ENCODE assay signal across 8 cellular contexts in genomic region chr9:62838024-62838718, GRCh38.
DNase-seq lines count a peak whose midpoint lies in the region; ATAC-seq, FAIRE-seq and TF ChIP-seq lines count a peak whose summit lies in the region.
"Not testable (repeated sequence)": the region's sequence is repeated elsewhere in the genome, so short reads cannot be mapped to it uniquely, and the experiment has no call there.

No MANE protein-coding gene starts in this region.

- H3K79me2 ChIP-seq in GM12878 (ENCODE audit: control insufficient read depth, insufficient read depth, low read length): not testable (repeated sequence)

- H3K27ac Mint-ChIP-seq in osteocyte (ENCODE audit: unreplicated experiment): not testable (repeated sequence)
- H3K27ac Mint-ChIP-seq in stimulated activated effector memory CD8-positive, alpha-beta T cell treated with anti-CD3 and anti-CD28 coated beads, Interleukin-12 subunit alpha, Interleukin-12 subunit beta, amount 100 ng/mL, for 72 hours: peak overlapping the region; percentile 87

- not testable (repeated sequence) for H3K4me1 Mint-ChIP-seq in osteocyte (ENCODE audit: unreplicated experiment); stimulated activated effector memory CD8-positive, alpha-beta T cell treated with anti-CD3 and anti-CD28 coated beads, Interleukin-12 subunit alpha, Interleukin-12 subunit beta, amount 100 ng/mL, for 72 hours

- H3K36me3 Mint-ChIP-seq in osteocyte (ENCODE audit: unreplicated experiment); stimulated activated effector memory CD8-positive, alpha-beta T cell treated with anti-CD3 and anti-CD28 coated beads, Interleukin-12 subunit alpha, Interleukin-12 subunit beta, amount 100 ng/mL, for 72 hours: not testable (repeated sequence)

- in situ Hi-C loops in GM12878 (cut with MboI): not testable (repeated sequence)

- H3K9me3 Mint-ChIP-seq in osteocyte (ENCODE audit: unreplicated experiment); stimulated activated effector memory CD8-positive, alpha-beta T cell treated with anti-CD3 and anti-CD28 coated beads, Interleukin-12 subunit alpha, Interleukin-12 subunit beta, amount 100 ng/mL, for 72 hours: not testable (repeated sequence)

- H2AFZ ChIP-seq in GM12878 (ENCODE audit: control insufficient read depth, low read depth, low read length): peak overlapping the region; percentile 85

- peak; percentile 68 for TF ChIP-seq POLR2A in GM12878 (IDR thresholded peaks at IDR 0.05; ENCODE audit: low read depth, low read length)

- not testable (repeated sequence) for TF ChIP-seq EP300 in GM12878 (IDR thresholded peaks at IDR 0.05; ENCODE audit: borderline replicate concordance in 1 of 2, control insufficient read depth in 1 of 2, low read depth in 2 of 2, low read length in 2 of 2)

- H3K27ac ChIP-seq in GM12878 (ENCODE audit: control insufficient read depth, insufficient read depth) (peak overlapping the region; percentile 39), heart right ventricle (peak overlapping the region in 9 of 10 donors; percentile 32 to 87 (median 68))

- not testable (repeated sequence) for H3K27me3 ChIP-seq in GM12878 (replicated peaks in 1 of 2; ENCODE audit: control insufficient read depth in 2 of 2, insufficient read depth in 2 of 2, low read length in 1 of 2)
- peaks cover 2 to 45% (median 31%) of the 10 kb centered on the region in 7 donors for H3K27me3 ChIP-seq in heart right ventricle

- not testable (repeated sequence) for TF ChIP-seq RAD21 in GM12878 (IDR thresholded peaks at IDR 0.05; ENCODE audit: insufficient read depth, low read depth, low read length)

- peak overlapping the region; percentile 53 for H3K4me3 ChIP-seq in WI38 (ENCODE audit: low read depth, low read length)
- H3K4me3 ChIP-seq in GM12878: peak overlapping the region; percentile 61
- H3K4me3 ChIP-seq in heart right ventricle: peak overlapping the region; percentile 41 to 68 (median 54)

- SMC1A ChIA-PET in GM12878 (lab: Charles Lee; ENCODE audit: uncharacterized antibody, unreplicated experiment): interaction anchor here (0.8 kb wide), 1 partner anchor 34 kb away, joined by 3 read pairs; no protein-coding TSS in a partner anchor

- RAD21 ChIA-PET in GM12878 (lab: Charles Lee; ENCODE audit: unreplicated experiment): interaction anchor here (1.2 kb wide), 1 partner anchor 36 kb away, joined by 4 read pairs; no protein-coding TSS in a partner anchor

- peak overlapping the region; percentile 82 for H3K4me2 ChIP-seq in GM12878 (ENCODE audit: control insufficient read depth, insufficient read depth)

- not testable (repeated sequence) for TF ChIP-seq CTCF in WI38 (IDR thresholded peaks at IDR 0.05; ENCODE audit: low read depth, low read length); GM12878 (IDR thresholded peaks at IDR 0.05 in 2 of 3, conservative IDR thresholded peaks at IDR 0.05 in 1 of 3; ENCODE audit: control insufficient read depth in 2 of 3, extremely low read depth in 1 of 3, insufficient read depth in 1 of 3, low read depth in 3 of 3, low read length in 3 of 3); heart right ventricle (IDR thresholded peaks at IDR 0.05); osteocyte (IDR thresholded peaks at IDR 0.05)

- CTCF ChIA-PET in GM12878 (lab: Yijun Ruan, JAX): not testable (repeated sequence)

- not testable (repeated sequence) for H3K4me1 ChIP-seq in GM12878 (ENCODE audit: control insufficient read depth, insufficient read depth, low read length)
- H3K4me1 ChIP-seq in heart right ventricle: peaks cover 0 to 15% (median 8%) of the 10 kb centered on the region in 9 donors

- FAIRE-seq in GM12878 (lab: Jason Lieb, UNC): not testable (repeated sequence)

- not testable (repeated sequence) for H3K9me3 ChIP-seq in GM12878 (replicated peaks; ENCODE audit: control insufficient read depth, insufficient read depth, low read length); heart right ventricle

- peak overlapping the region; percentile 78 for H3K4me3 Mint-ChIP-seq in osteocyte (ENCODE audit: unreplicated experiment)
- peak overlapping the region; percentile 85 for H3K4me3 Mint-ChIP-seq in stimulated activated effector memory CD8-positive, alpha-beta T cell treated with anti-CD3 and anti-CD28 coated beads, Interleukin-12 subunit alpha, Interleukin-12 subunit beta, amount 100 ng/mL, for 72 hours

- not testable (repeated sequence) for H3K9ac ChIP-seq in GM12878 (ENCODE audit: control insufficient read depth, insufficient read depth, low read length)

- intact Hi-C loops in GM12878 (cut with micrococcal nuclease; ENCODE audit: unreplicated experiment); heart right ventricle (cut with DNase I): not testable (repeated sequence)

- peak; percentile 100 for ATAC-seq in GM21526 (IDR thresholded peaks at IDR 0.05; ENCODE audit: low FRiP score, unreplicated experiment)
- ATAC-seq in HG03521 (IDR thresholded peaks at IDR 0.05; ENCODE audit: unreplicated experiment): peak; percentile 99
- ATAC-seq in GM12878: peak; percentile 100
- ATAC-seq in heart right ventricle: peak; percentile 92 to 100 (median 100)
- peak; percentile 100 for ATAC-seq in stimulated activated effector memory CD8-positive, alpha-beta T cell treated with anti-CD3 and anti-CD28 coated beads, Interleukin-12 subunit alpha, Interleukin-12 subunit beta, amount 100 ng/mL, for 72 hours

- peak; percentile 87 for DNase-seq in EL
- peak; percentile 89 for DNase-seq in GM12878 (ENCODE audit: low read depth, low spot score)
- peak; percentile 85 to 93 for DNase-seq in heart right ventricle
- peak; percentile 95 for DNase-seq in osteocyte (ENCODE audit: extremely low spot score, unreplicated experiment)
- peak; percentile 98 to 99 for DNase-seq in stimulated activated effector memory CD8-positive, alpha-beta T cell treated with anti-CD3 and anti-CD28 coated beads, Interleukin-12 subunit alpha, Interleukin-12 subunit beta, amount 100 ng/mL, for 72 hours (ENCODE audit: low spot score in 2 of 2)

- POLR2A ChIA-PET in GM12878 (lab: Charles Lee): interaction anchor here (0.9 kb wide), 1 partner anchor 979 kb away, joined by 3 read pairs; no protein-coding TSS in a partner anchor

- not testable (repeated sequence) for BruUV-seq in GM12878 (replicated peaks; lab: Mats Ljungman, UMichigan)

- not testable (repeated sequence) for H4K20me1 ChIP-seq in GM12878 (ENCODE audit: control insufficient read depth, insufficient read depth)

- peaks cover 27% of the 10 kb centered on the region for H3K27me3 Mint-ChIP-seq in osteocyte (ENCODE audit: unreplicated experiment)

- WGBS in GM12878 (ENCODE audit: insufficient coverage, insufficient replicate concordance, low lambda C conversion rate, missing lambda C conversion rate): 1% methylated on average over 51 of the region's 60 CpGs
- 0 to 1% methylated on average over 57 of the region's 60 CpGs for WGBS in heart right ventricle, 2 donors

- H3K36me3 ChIP-seq in GM12878 (ENCODE audit: control insufficient read depth in 2 of 2, insufficient read depth in 2 of 2, low read length in 1 of 2); heart right ventricle: not testable (repeated sequence)

TF ChIP-seq in GM12878, 131 proteins besides CTCF, POLR2A, EP300 and RAD21 (continues in another document):
- TF ChIP-seq POLR2AphosphoS5 (IDR thresholded peaks at IDR 0.05; ENCODE audit: low read length) (0 out of 2 replicates have a peak, but pooled peaks have one; percentile 17), CHD2 (IDR thresholded peaks at IDR 0.05; ENCODE audit: borderline replicate concordance, low read depth, low read length) (peak; percentile 88), TAF1 (IDR thresholded peaks at IDR 0.05; ENCODE audit: borderline replicate concordance, low read depth, low read length) (peak; percentile 39; the same call in 1 of the 2 replicates), TCF12 (IDR thresholded peaks at IDR 0.05; ENCODE audit: low read depth, low read length) (peak; percentile 68; the same call in 1 of the 2 replicates), IKZF1 (conservative IDR thresholded peaks at IDR 0.05) (peak; percentile 93), NRF1 (conservative IDR thresholded peaks at IDR 0.05; ENCODE audit: low read depth, low read length) (peak; percentile 75), NKRF (conservative IDR thresholded peaks at IDR 0.05) (peak; percentile 26; the same call in 1 of the 2 replicates), SIX5 (IDR thresholded peaks at IDR 0.05; ENCODE audit: low read depth, low read length, severe bottlenecking) (peak; percentile 13), NBN (IDR thresholded peaks at IDR 0.05) (peak; percentile 49), TARDBP (IDR thresholded peaks at IDR 0.05; ENCODE audit: borderline replicate concordance) (0 out of 2 replicates have a peak, but pooled peaks have one; percentile 10), CBFB (IDR thresholded peaks at IDR 0.05; ENCODE audit: low read depth) (0 out of 2 replicates have a peak, but pooled peaks have one; percentile 21), SRF (IDR thresholded peaks at IDR 0.05; ENCODE audit: low read depth in 2 of 2, low read length in 2 of 2) (0 out of 4 replicates have a peak, but pooled peaks of 1 of the 2 experiments have one; percentile 46)

Comparison
In these comparisons a context has a peak if more than half of its experiments do, and no peak if none do; other contexts are left out.
1. Peak in every context shown above with its lines: DNase-seq, ATAC-seq, H3K4me3 ChIP-seq and H3K27ac ChIP-seq.